9 cellular contexts compared by ENCODE assay signal in genomic region chr9:36928670-36929349, GRCh38.
DNase-seq lines count a peak whose midpoint lies in the region; ATAC-seq and TF ChIP-seq lines count a peak whose summit lies in the region.
"Had no signal": no experiment of that assay in that cellular context is flagged by ENCODE, and none has a peak within 500 bp of the region (broad histone marks: within the 10 kb centered on the region; RNA-seq: fewer than 3 reads in every experiment).

No MANE protein-coding gene starts in this region.

- H3K4me1 ChIP-seq in GM23338 (ENCODE audit: insufficient read depth), result no peaks in the 10 kb centered on the region

- no peaks in the 10 kb centered on the region for H3K36me3 ChIP-seq in GM23338 (ENCODE audit: insufficient read depth)

- peak overlapping the region; percentile 91 for H3K27ac Mint-ChIP-seq in activated CD4-positive, alpha-beta T cell treated with anti-CD3 and anti-CD28 coated beads, Interleukin-2, amount 10 ng/mL, durations not matched to agents 24 days and 14 days
- H3K27ac Mint-ChIP-seq in activated T-helper 1 cell treated with anti-CD3 and anti-CD28 coated beads, Interleukin-12 subunit alpha, Interleukin-12 subunit beta, Interleukin-2, Interleukin-4 antibody, amounts not matched to agents 30 ng/mL and 10 ng/mL and 1 ng/mL, durations not matched to agents 14 hours and 24 hours and 36 hours, result peak overlapping the region; percentile 86
- H3K27ac Mint-ChIP-seq in GM23338, result no peak overlapping the region
- H3K27ac Mint-ChIP-seq: dendritic cell treated with granulocyte-macrophage colony-stimulating factor and Interleukin-4, amounts not matched to agents 40 ng/mL and 50 ng/mL, for 4 days had no signal

- no peak for TF ChIP-seq CTCF in GM23338 (conservative IDR thresholded peaks at IDR 0.05; ENCODE audit: low read depth in 2 of 2)

- H3K9me3 Mint-ChIP-seq in activated CD4-positive, alpha-beta T cell treated with anti-CD3 and anti-CD28 coated beads, Interleukin-2, amount 10 ng/mL, durations not matched to agents 24 days and 14 days, result peaks cover 3% of the 10 kb centered on the region
- H3K9me3 Mint-ChIP-seq in activated T-helper 1 cell treated with anti-CD3 and anti-CD28 coated beads, Interleukin-12 subunit alpha, Interleukin-12 subunit beta, Interleukin-2, Interleukin-4 antibody, amounts not matched to agents 30 ng/mL and 10 ng/mL and 1 ng/mL, durations not matched to agents 14 hours and 24 hours and 36 hours, result peaks cover 5% of the 10 kb centered on the region
- H3K9me3 Mint-ChIP-seq in GM23338, result peaks cover 9% of the 10 kb centered on the region; the same call in 2 of the 3 replicates
- H3K9me3 Mint-ChIP-seq: dendritic cell treated with granulocyte-macrophage colony-stimulating factor and Interleukin-4, amounts not matched to agents 40 ng/mL and 50 ng/mL, for 4 days had no signal

- H3K36me3 Mint-ChIP-seq in activated CD4-positive, alpha-beta T cell treated with anti-CD3 and anti-CD28 coated beads, Interleukin-2, amount 10 ng/mL, durations not matched to agents 24 days and 14 days (ENCODE audit: low read depth), result peaks cover 2% of the 10 kb centered on the region
- H3K36me3 Mint-ChIP-seq in activated T-helper 1 cell treated with anti-CD3 and anti-CD28 coated beads, Interleukin-12 subunit alpha, Interleukin-12 subunit beta, Interleukin-2, Interleukin-4 antibody, amounts not matched to agents 30 ng/mL and 10 ng/mL and 1 ng/mL, durations not matched to agents 14 hours and 24 hours and 36 hours (ENCODE audit: low read depth), result peaks cover 1% of the 10 kb centered on the region
- H3K36me3 Mint-ChIP-seq in GM23338 (ENCODE audit: low read depth), result no peaks in the 10 kb centered on the region

- no peak overlapping the region for H2AFZ ChIP-seq in GM23338

- intact Hi-C loops in activated CD4-positive, alpha-beta T cell treated with anti-CD3 and anti-CD28 coated beads, Interleukin-2, amount 10 ng/mL, durations not matched to agents 24 days and 14 days (cut with micrococcal nuclease), result no loop called here
- intact Hi-C loops in activated T-helper 1 cell treated with anti-CD3 and anti-CD28 coated beads, Interleukin-12 subunit alpha, Interleukin-12 subunit beta, Interleukin-2, Interleukin-4 antibody, amounts not matched to agents 30 ng/mL and 10 ng/mL and 1 ng/mL, durations not matched to agents 14 hours and 24 hours and 36 hours (cut with micrococcal nuclease), result loop anchor here (1.0 to 5.0 kb wide), 3 partner anchors 57 to 471 kb away; no protein-coding TSS in a partner anchor

- no peak overlapping the region for H3K4me2 ChIP-seq in GM23338

- no peaks in the 10 kb centered on the region for H4K20me1 ChIP-seq in GM23338 (replicated peaks; ENCODE audit: insufficient read depth)

- no peak overlapping the region for H3K4me3 ChIP-seq in GM23338

- no peaks in the 10 kb centered on the region for H3K79me2 ChIP-seq in GM23338 (replicated peaks; ENCODE audit: insufficient read depth)

- peaks cover 35% of the 10 kb centered on the region for H3K4me1 Mint-ChIP-seq in activated CD4-positive, alpha-beta T cell treated with anti-CD3 and anti-CD28 coated beads, Interleukin-2, amount 10 ng/mL, durations not matched to agents 24 days and 14 days
- peaks cover 50% of the 10 kb centered on the region for H3K4me1 Mint-ChIP-seq in activated T-helper 1 cell treated with anti-CD3 and anti-CD28 coated beads, Interleukin-12 subunit alpha, Interleukin-12 subunit beta, Interleukin-2, Interleukin-4 antibody, amounts not matched to agents 30 ng/mL and 10 ng/mL and 1 ng/mL, durations not matched to agents 14 hours and 24 hours and 36 hours (ENCODE audit: low read depth)
- no peaks in the 10 kb centered on the region for H3K4me1 Mint-ChIP-seq in GM23338

- no peak overlapping the region for H3K27ac ChIP-seq in GM23338 (ENCODE audit: low read depth)

- peak; percentile 79 for DNase-seq in activated CD4-positive, alpha-beta T cell treated with anti-CD3 and anti-CD28 coated beads, Interleukin-2, amount 10 ng/mL, durations not matched to agents 24 days and 14 days
- DNase-seq in activated CD4-positive, alpha-beta T cell treated with anti-CD3 and anti-CD28 coated beads, Interleukin-2, amount 50 U/mL, for 1 hour, result no peak
- DNase-seq in activated T-helper 1 cell treated with anti-CD3 and anti-CD28 coated beads, Interleukin-12 subunit alpha, Interleukin-12 subunit beta, Interleukin-2, Interleukin-4 antibody, amounts not matched to agents 30 ng/mL and 10 ng/mL and 1 ng/mL, durations not matched to agents 14 hours and 24 hours and 36 hours (ENCODE audit: low spot score), result peak; percentile 37
- DNase-seq in pulmonary artery endothelial cell (ENCODE audit: low read depth, low spot score) (peak; percentile 37), GM23338 (ENCODE audit: low spot score) (no peak), medulla oblongata (ENCODE audit: extremely low spot score) (no peak)

- no peaks in the 10 kb centered on the region for H3K9me2 ChIP-seq in GM23338 (ENCODE audit: insufficient read depth)

- peak; percentile 53 for ATAC-seq in HG03060 (IDR thresholded peaks at IDR 0.05; ENCODE audit: low read depth, unreplicated experiment)
- no peak for ATAC-seq in GM19395 (IDR thresholded peaks at IDR 0.05; ENCODE audit: unreplicated experiment)
- no peak for ATAC-seq in GM23338

- no peaks in the 10 kb centered on the region for H3K27me3 Mint-ChIP-seq in activated CD4-positive, alpha-beta T cell treated with anti-CD3 and anti-CD28 coated beads, Interleukin-2, amount 10 ng/mL, durations not matched to agents 24 days and 14 days
- H3K27me3 Mint-ChIP-seq in activated T-helper 1 cell treated with anti-CD3 and anti-CD28 coated beads, Interleukin-12 subunit alpha, Interleukin-12 subunit beta, Interleukin-2, Interleukin-4 antibody, amounts not matched to agents 30 ng/mL and 10 ng/mL and 1 ng/mL, durations not matched to agents 14 hours and 24 hours and 36 hours (ENCODE audit: insufficient read depth), result peaks cover 2% of the 10 kb centered on the region
- H3K27me3 Mint-ChIP-seq in GM23338 (ENCODE audit: insufficient read depth, low read depth, poor library complexity), result peaks cover 4% of the 10 kb centered on the region

- H3F3A ChIP-seq in GM23338 (replicated peaks; ENCODE audit: low read depth), result no peaks in the 10 kb centered on the region

- H3K27me3 ChIP-seq in GM23338 (ENCODE audit: insufficient read depth), result no peaks in the 10 kb centered on the region

- H3K4me3 Mint-ChIP-seq in activated CD4-positive, alpha-beta T cell treated with anti-CD3 and anti-CD28 coated beads, Interleukin-2, amount 10 ng/mL, durations not matched to agents 24 days and 14 days, result peak overlapping the region; percentile 60
- H3K4me3 Mint-ChIP-seq in activated T-helper 1 cell treated with anti-CD3 and anti-CD28 coated beads, Interleukin-12 subunit alpha, Interleukin-12 subunit beta, Interleukin-2, Interleukin-4 antibody, amounts not matched to agents 30 ng/mL and 10 ng/mL and 1 ng/mL, durations not matched to agents 14 hours and 24 hours and 36 hours, result peak overlapping the region; percentile 42
- no peak overlapping the region for H3K4me3 Mint-ChIP-seq in GM23338
- H3K4me3 Mint-ChIP-seq: dendritic cell treated with granulocyte-macrophage colony-stimulating factor and Interleukin-4, amounts not matched to agents 40 ng/mL and 50 ng/mL, for 4 days had no signal

TF ChIP-seq in GM23338, 12 proteins besides CTCF, POLR2A, EP300 and RAD21 (continues in another document):
- TF ChIP-seq ETS1 (IDR thresholded peaks at IDR 0.05) (no peak), NANOG (IDR thresholded peaks at IDR 0.05; ENCODE audit: borderline replicate concordance) (no peak), REST (IDR thresholded peaks at IDR 0.05; ENCODE audit: unreplicated experiment) (no peak), EZH2 (IDR thresholded peaks at IDR 0.05; ENCODE audit: low read depth, unreplicated experiment) (no peak), EZH2phosphoT487 (IDR thresholded peaks at IDR 0.05; ENCODE audit: unreplicated experiment) (no peak)

Comparison
In these comparisons a context has a peak if more than half of its experiments do, and no peak if none do; other contexts are left out.
1. DNase-seq: peak in activated CD4-positive, alpha-beta T cell treated with anti-CD3 and anti-CD28 coated beads, Interleukin-2, amount 10 ng/mL, durations not matched to agents 24 days and 14 days (single experiment), activated T-helper 1 cell treated with anti-CD3 and anti-CD28 coated beads, Interleukin-12 subunit alpha, Interleukin-12 subunit beta, Interleukin-2, Interleukin-4 antibody, amounts not matched to agents 30 ng/mL and 10 ng/mL and 1 ng/mL, durations not matched to agents 14 hours and 24 hours and 36 hours (single experiment) and pulmonary artery endothelial cell (single experiment); none in activated CD4-positive, alpha-beta T cell treated with anti-CD3 and anti-CD28 coated beads, Interleukin-2, amount 50 U/mL, for 1 hour (single experiment), GM23338 (single experiment) and medulla oblongata (single experiment).